8 cellular contexts compared by ENCODE assay signal in genomic region chr7:17939670-17940301, GRCh38. TPM values are rescaled to one million over a fixed set of nuclear protein-coding genes. Genes with fewer than 3 reads are reported as not detected.
DNase-seq lines count a peak whose midpoint lies in the region; ATAC-seq and TF ChIP-seq lines count a peak whose summit lies in the region.

No MANE protein-coding gene starts in this region.

- H3F3A ChIP-seq in DOHH2 (ENCODE audit: control insufficient read depth, insufficient read depth), result peaks cover 19% of the 10 kb centered on the region

- ATAC-seq in GM21528 (IDR thresholded peaks at IDR 0.05; ENCODE audit: low FRiP score, unreplicated experiment), result peak; percentile 55

- H4K20me1 ChIP-seq in DOHH2 (ENCODE audit: control insufficient read depth, insufficient read depth, low read depth, low read length), result no peaks in the 10 kb centered on the region

- peaks cover 49% of the 10 kb centered on the region for H3K4me1 ChIP-seq in DOHH2 (ENCODE audit: control insufficient read depth, low read length)
- peaks cover 22% of the 10 kb centered on the region for H3K4me1 ChIP-seq in HUES64 (ENCODE audit: insufficient read depth, low read length)
- peaks cover 0 to 27% of the 10 kb centered on the region in 2 donors for H3K4me1 ChIP-seq in ascending aorta
- peaks cover 0 to 38% (median 26%) of the 10 kb centered on the region in 4 donors for H3K4me1 ChIP-seq in sigmoid colon

- H3K4me3 Mint-ChIP-seq in T-helper 1 cell treated with Interleukin-12 subunit alpha and Interleukin-12 subunit beta and Interleukin-4 antibody, amounts not matched to agents 30 μg/mL and 1 μg/mL, for 36 hours, result peak overlapping the region; percentile 98

- H3K9me3 Mint-ChIP-seq in T-helper 1 cell treated with Interleukin-12 subunit alpha and Interleukin-12 subunit beta and Interleukin-4 antibody, amounts not matched to agents 30 μg/mL and 1 μg/mL, for 36 hours, result no peaks in the 10 kb centered on the region

- no peak for TF ChIP-seq POLR2A in sigmoid colon (IDR thresholded peaks at IDR 0.05)

- peak overlapping the region; percentile 80 for H3K4me2 ChIP-seq in DOHH2 (ENCODE audit: low read length)

- peaks cover 20% of the 10 kb centered on the region for H3K27me3 Mint-ChIP-seq in T-helper 1 cell treated with Interleukin-12 subunit alpha and Interleukin-12 subunit beta and Interleukin-4 antibody, amounts not matched to agents 30 μg/mL and 1 μg/mL, for 36 hours (ENCODE audit: low read depth)

- H3K9ac ChIP-seq in HUES64 (ENCODE audit: low read depth, low read length), result peak overlapping the region; percentile 83

- H3K79me2 ChIP-seq in DOHH2 (ENCODE audit: control insufficient read depth, low read length), result peaks cover 70% of the 10 kb centered on the region

- H3K4me1 Mint-ChIP-seq in T-helper 1 cell treated with Interleukin-12 subunit alpha and Interleukin-12 subunit beta and Interleukin-4 antibody, amounts not matched to agents 30 μg/mL and 1 μg/mL, for 36 hours (ENCODE audit: low read depth), result peaks cover 38% of the 10 kb centered on the region

- no peaks in the 10 kb centered on the region for H3K27me3 ChIP-seq in DOHH2 (ENCODE audit: control insufficient read depth, low read length)
- no peaks in the 10 kb centered on the region for H3K27me3 ChIP-seq in HUES64 (ENCODE audit: insufficient read depth, low read length)
- no peaks in the 10 kb centered on the region for H3K27me3 ChIP-seq in ascending aorta
- no peaks in the 10 kb centered on the region for H3K27me3 ChIP-seq in sigmoid colon

- TF ChIP-seq EP300 in sigmoid colon (IDR thresholded peaks at IDR 0.05), result no peak

- intact Hi-C loops in ascending aorta (cut with DNase I) (loop anchor here (5.0 to 10.0 kb wide), 4 partner anchors 148 to 1292 kb away; partner anchors contain the start of genes AHR, ANKMY2 and BZW2), sigmoid colon (cut with DNase I) (no loop called here)

- H3K4me3 ChIP-seq in DOHH2 (ENCODE audit: low read length) (peak overlapping the region; percentile 86), HUES64 (ENCODE audit: low read length) (peak overlapping the region; percentile 80), ascending aorta (peak overlapping the region; percentile 85 to 98), sigmoid colon (peak overlapping the region; percentile 70 to 91 (median 78))

- no peaks in the 10 kb centered on the region for H3K9me2 ChIP-seq in DOHH2 (replicated peaks; ENCODE audit: control insufficient read depth, low read length)

- DNase-seq in ascending aorta (ENCODE audit: low spot score in 2 of 2) (peak in 1 of 2 donors; percentile 75), hypothalamus (lab: John Stamatoyannopoulos, UW) (peak in 44 of 51 donors; percentile 18 to 78 (median 53)), sigmoid colon (peak; percentile 71), middle frontal gyrus (ENCODE audit: extremely low spot score, low spot score) (no peak)

- under 1% methylated on average over 28 of the region's 28 CpGs for WGBS in HUES64
- WGBS in sigmoid colon, 2 donors, result 0 to 1% methylated on average over 28 of the region's 28 CpGs

- H3K36me3 ChIP-seq in DOHH2 (ENCODE audit: control insufficient read depth, low read length), result peaks cover 19% of the 10 kb centered on the region; the same call in 1 of the 2 replicates
- H3K36me3 ChIP-seq in HUES64 (ENCODE audit: insufficient read depth, low read length), result no peaks in the 10 kb centered on the region
- H3K36me3 ChIP-seq in ascending aorta, result no peaks in the 10 kb centered on the region
- H3K36me3 ChIP-seq in sigmoid colon, result no peaks in the 10 kb centered on the region

- H3K27ac ChIP-seq in DOHH2 (ENCODE audit: low read depth, low read length), result peak overlapping the region; percentile 71
- peak overlapping the region; percentile 89 for H3K27ac ChIP-seq in HUES64 (ENCODE audit: low read depth, low read length)
- peak overlapping the region; percentile 95 to 99 for H3K27ac ChIP-seq in ascending aorta
- H3K27ac ChIP-seq in sigmoid colon, result peak overlapping the region; percentile 89 to 97 (median 96)

- H3K36me3 Mint-ChIP-seq in T-helper 1 cell treated with Interleukin-12 subunit alpha and Interleukin-12 subunit beta and Interleukin-4 antibody, amounts not matched to agents 30 μg/mL and 1 μg/mL, for 36 hours (ENCODE audit: low read depth), result peaks cover 14% of the 10 kb centered on the region

- TF ChIP-seq CTCF in DOHH2 (IDR thresholded peaks at IDR 0.05; ENCODE audit: low read depth, low read length, poor library complexity, severe bottlenecking), result no peak
- TF ChIP-seq CTCF in ascending aorta (IDR thresholded peaks at IDR 0.05), result no peak
- TF ChIP-seq CTCF in sigmoid colon (IDR thresholded peaks at IDR 0.05), result no peak

- H3K9me3 ChIP-seq in DOHH2 (ENCODE audit: control insufficient read depth, insufficient read depth, low read length) (no peaks in the 10 kb centered on the region), HUES64 (ENCODE audit: insufficient read depth, low read depth, low read length) (no peaks in the 10 kb centered on the region), ascending aorta (no peaks in the 10 kb centered on the region), sigmoid colon (no peaks in the 10 kb centered on the region)

- H3K27ac Mint-ChIP-seq in T-helper 1 cell treated with Interleukin-12 subunit alpha and Interleukin-12 subunit beta and Interleukin-4 antibody, amounts not matched to agents 30 μg/mL and 1 μg/mL, for 36 hours, result peak overlapping the region; percentile 91

RNA-seq across cellular contexts. Expression of gene SNX13, which starts 0.5 kb away (rescaled TPM):
- polyA plus RNA-seq in HUES64 (2013, experiment 1 of 2), result 16.5 TPM
- 17.6 TPM for polyA plus RNA-seq in HUES64 (2013, experiment 2 of 2)
- 26.2 TPM for total RNA-seq in ascending aorta
- 10 to 100 TPM; 43.8 to 80.9 (median 52.0) TPM for total RNA-seq in sigmoid colon
- 10 to 100 TPM in 2 of 3 donors, 1 to 10 TPM in 1; 9.6 to 12.1 (median 10.2) TPM for polyA plus RNA-seq in sigmoid colon
